8 cellular contexts compared by ENCODE assay signal in genomic region chr7:77657427-77658331, GRCh38. TPM values are rescaled to one million over a fixed set of nuclear protein-coding genes. Genes with fewer than 3 reads are reported as not detected.
DNase-seq lines count a peak whose midpoint lies in the region; ATAC-seq and TF ChIP-seq lines count a peak whose summit lies in the region.

No MANE protein-coding gene starts in this region.

- H3K9me3 ChIP-seq in SK-N-SH (no peaks in the 10 kb centered on the region), fibroblast of lung (ENCODE audit: control insufficient read depth, insufficient read depth, low read depth, low read length) (no peaks in the 10 kb centered on the region)

- H2AFZ ChIP-seq in SK-N-SH (ENCODE audit: low read depth) (no peak overlapping the region), fibroblast of lung (ENCODE audit: low read length) (no peak overlapping the region)

- H3K27ac ChIP-seq in SK-N-SH (ENCODE audit: low read depth in 2 of 2, low read length in 1 of 2) (no peak overlapping the region), fibroblast of lung (ENCODE audit: insufficient read depth, low read length) (no peak overlapping the region)

- no peaks in the 10 kb centered on the region for H3K27me3 ChIP-seq in SK-N-SH (ENCODE audit: insufficient read depth)
- no peaks in the 10 kb centered on the region for H3K27me3 ChIP-seq in fibroblast of lung (ENCODE audit: control insufficient read depth, insufficient read depth, low read length)

- H3K9me3 Mint-ChIP-seq in CD14-positive monocyte (no peaks in the 10 kb centered on the region), progenitor cell of endocrine pancreas (ENCODE audit: low read depth) (no peaks in the 10 kb centered on the region)

- intact Hi-C loops in CD14-positive monocyte (cut with micrococcal nuclease) = loop anchor here in 1 of 2 donors (5.0 kb wide), 1 partner anchor 100 kb away; no protein-coding TSS in a partner anchor

- POLR2A ChIA-PET in SK-N-SH (lab: Yijun Ruan, JAX) = interaction anchor here (1.3 kb wide), 1 partner anchor 38 kb away, joined by 3 read pairs; the partner anchor contains the start of gene RSBN1L

- H3K27ac Mint-ChIP-seq in CD14-positive monocyte (peak overlapping the region in 3 of 7 donors; percentile 56 to 81 (median 69)), progenitor cell of endocrine pancreas (no peak overlapping the region)

- H3K4me3 ChIP-seq in SK-N-SH (ENCODE audit: low read depth in 2 of 2, low read length in 1 of 2) (no peak overlapping the region), fibroblast of lung (replicated peaks in 1 of 4; ENCODE audit: control extremely low read depth in 1 of 4, insufficient read depth in 1 of 4, low read depth in 3 of 4, low read length in 4 of 4) (no peak overlapping the region)

- ATAC-seq in GM18868 (IDR thresholded peaks at IDR 0.05; ENCODE audit: unreplicated experiment) (peak; percentile 82), GM18861 (IDR thresholded peaks at IDR 0.05; ENCODE audit: unreplicated experiment) (no peak)

- H3K4me1 ChIP-seq in SK-N-SH (ENCODE audit: control insufficient read depth in 1 of 2, insufficient read depth in 2 of 2, low read depth in 1 of 2, low read length in 1 of 2) (no peaks in the 10 kb centered on the region), fibroblast of lung (ENCODE audit: control insufficient read depth, extremely low read depth, insufficient read depth, low read length) (no peaks in the 10 kb centered on the region)

- TF ChIP-seq CTCF in CD14-positive monocyte (IDR thresholded peaks at IDR 0.05) = peak; percentile 42
- peak; percentile 88 for TF ChIP-seq CTCF in SK-N-SH (IDR thresholded peaks at IDR 0.05)
- peak; percentile 26 to 47 for TF ChIP-seq CTCF in fibroblast of lung (conservative IDR thresholded peaks at IDR 0.05 in 1 of 2, IDR thresholded peaks at IDR 0.05 in 1 of 2; ENCODE audit: low read depth in 1 of 2, low read length in 2 of 2)
- peak; percentile 73 for TF ChIP-seq CTCF in progenitor cell of endocrine pancreas (IDR thresholded peaks at IDR 0.05; ENCODE audit: unreplicated experiment)

- no peak overlapping the region for H3K4me2 ChIP-seq in SK-N-SH
- H3K4me2 ChIP-seq in fibroblast of lung (ENCODE audit: extremely low read depth, insufficient read depth, low read length) = no peak overlapping the region

- no peaks in the 10 kb centered on the region for H3K9me2 ChIP-seq in SK-N-SH

- 72% methylated on average over 2 of the region's 2 CpGs for WGBS in SK-N-SH (ENCODE audit: low lambda C conversion rate)

- DNase-seq in CD14-positive monocyte (ENCODE audit: low spot score) (no peak), NAMALWA (ENCODE audit: low spot score) (peak; percentile 81), SK-N-SH (peak; percentile 64), fibroblast of lung (ENCODE audit: low read depth in 2 of 2) (peak; percentile 22 to 61), progenitor cell of endocrine pancreas (ENCODE audit: low spot score, unreplicated experiment) (no peak), islet precursor cell (no peak)

- H3K27me3 Mint-ChIP-seq in CD14-positive monocyte (ENCODE audit: low read depth in 3 of 3) (peaks cover 0 to 1% (median 0%) of the 10 kb centered on the region in 3 donors), progenitor cell of endocrine pancreas (no peaks in the 10 kb centered on the region)

- peaks cover 19% of the 10 kb centered on the region for H3F3A ChIP-seq in SK-N-SH (replicated peaks; ENCODE audit: insufficient read depth)

- H3K79me2 ChIP-seq in SK-N-SH (ENCODE audit: insufficient read depth) (no peaks in the 10 kb centered on the region), fibroblast of lung (ENCODE audit: control insufficient read depth, insufficient read depth, low read length) (no peaks in the 10 kb centered on the region)

- no peaks in the 10 kb centered on the region for H4K20me1 ChIP-seq in SK-N-SH (ENCODE audit: insufficient read depth)
- H4K20me1 ChIP-seq in fibroblast of lung (ENCODE audit: control insufficient read depth, extremely low read depth, insufficient read depth, low read length) = no peaks in the 10 kb centered on the region

- CTCF ChIA-PET in SK-N-SH (lab: Yijun Ruan, JAX) = interaction anchor here (0.6 to 15.2 kb wide), 49 partner anchors 7 to 1172 kb away, joined by 3 to 392 read pairs (median 4); partner anchors contain the start of genes PHTF2, RSBN1L and TMEM60

- H3K4me1 Mint-ChIP-seq in CD14-positive monocyte (peaks cover 23% of the 10 kb centered on the region), progenitor cell of endocrine pancreas (ENCODE audit: low read depth) (no peaks in the 10 kb centered on the region)

- TF ChIP-seq EP300 in SK-N-SH (IDR thresholded peaks at IDR 0.05; ENCODE audit: borderline replicate concordance in 1 of 2, low read depth in 1 of 2, low read length in 1 of 2) = no peak

- H3K36me3 ChIP-seq in SK-N-SH (replicated peaks in 1 of 2; ENCODE audit: control insufficient read depth in 1 of 2, insufficient read depth in 2 of 2, low read length in 1 of 2) = peaks cover 3 to 56% of the 10 kb centered on the region in 2 experiments
- no peaks in the 10 kb centered on the region for H3K36me3 ChIP-seq in fibroblast of lung (ENCODE audit: control insufficient read depth, insufficient read depth, low read length)

- no peak overlapping the region for H3K4me3 Mint-ChIP-seq in CD14-positive monocyte
- no peak overlapping the region for H3K4me3 Mint-ChIP-seq in progenitor cell of endocrine pancreas (ENCODE audit: low read depth)

- H3K9ac ChIP-seq in SK-N-SH (no peak overlapping the region), fibroblast of lung (ENCODE audit: insufficient read depth, low read length) (no peak overlapping the region)

- peaks cover 39 to 64% of the 10 kb centered on the region in 2 donors for H3K36me3 Mint-ChIP-seq in CD14-positive monocyte
- H3K36me3 Mint-ChIP-seq in progenitor cell of endocrine pancreas (ENCODE audit: insufficient read depth) = peaks cover 11% of the 10 kb centered on the region

- TF ChIP-seq RAD21 in SK-N-SH (IDR thresholded peaks at IDR 0.05; ENCODE audit: low read length) = peak; percentile 96

TF ChIP-seq in SK-N-SH, 30 proteins besides CTCF, POLR2A, EP300 and RAD21:
- TF ChIP-seq NFIC (IDR thresholded peaks at IDR 0.05; ENCODE audit: borderline replicate concordance) (no peak), TAF1 (IDR thresholded peaks at IDR 0.05; ENCODE audit: borderline replicate concordance, low read depth, low read length) (no peak), SMC3 (IDR thresholded peaks at IDR 0.05; ENCODE audit: low read depth, low read length) (peak; percentile 92), RFX5 (IDR thresholded peaks at IDR 0.05; ENCODE audit: low read length) (peak; percentile 16; the same call in 1 of the 2 replicates)
TF ChIP-seq in SK-N-SH: peak in this region for 2.

RNA-seq across cellular contexts. Expression of gene RSBN1L, which starts 38.6 kb away (rescaled TPM):
- polyA plus RNA-seq in CD14-positive monocyte = 1 to 10 TPM; 1.3 to 2.2 TPM
- polyA plus RNA-seq in SK-N-SH (2012; rRNA removed) = 5.6 and 6.5 TPM in 2 replicates
- 7.5 and 8.8 TPM in 2 replicates for polyA plus RNA-seq in SK-N-SH (2012; cell fraction: cytosol; rRNA removed)
- 5.7 and 10.8 TPM in 2 replicates for polyA plus RNA-seq in SK-N-SH (2012; cell fraction: nucleus; rRNA removed)
- total RNA-seq in fibroblast of lung = 19.7 and 20.0 TPM in 2 replicates
- polyA plus RNA-seq in fibroblast of lung = 10.5 and 12.0 TPM in 2 replicates
- polyA plus RNA-seq in fibroblast of lung (2012) = 9.6 and 10.4 TPM in 2 replicates
- polyA minus RNA-seq in fibroblast of lung (ENCODE audit: low replicate concordance) = 1.9 and 2.1 TPM in 2 replicates
- 23.4 and 24.5 TPM in 2 replicates for total RNA-seq in progenitor cell of endocrine pancreas

Comparison
In these comparisons a context has a peak if more than half of its experiments do, and no peak if none do; other contexts are left out.
1. DNase-seq: peak in NAMALWA (single experiment), SK-N-SH (single experiment) and fibroblast of lung (2 of 2); none in CD14-positive monocyte (single experiment), progenitor cell of endocrine pancreas (single experiment) and islet precursor cell (single experiment).
2. CTCF ChIP-seq: peak in every context shown above with its lines; median percentile 88 in SK-N-SH; 73 in progenitor cell of endocrine pancreas; 42 in CD14-positive monocyte; 36 in fibroblast of lung.